Comparison of ENCODE assay signal across 3 cellular contexts in genomic region chr12:90915353-90915752, GRCh38.
TF ChIP-seq lines count a peak whose summit lies in the region.

No MANE protein-coding gene starts in this region.

TF ChIP-seq in SK-N-SH, 30 proteins besides CTCF, POLR2A, EP300 and RAD21:
- TF ChIP-seq RXRA (IDR thresholded peaks at IDR 0.05; ENCODE audit: borderline replicate concordance, low read depth): no peak
- TF ChIP-seq FOSL2 (IDR thresholded peaks at IDR 0.05; ENCODE audit: borderline replicate concordance, low read depth): no peak
- no peak for TF ChIP-seq SIN3A (IDR thresholded peaks at IDR 0.05; ENCODE audit: borderline replicate concordance, low read depth, low read length)
- no peak for TF ChIP-seq USF1 (IDR thresholded peaks at IDR 0.05; ENCODE audit: borderline replicate concordance, low read depth)
- no peak for TF ChIP-seq REST (IDR thresholded peaks at IDR 0.05; ENCODE audit: low read depth, low read length)
- no peak for TF ChIP-seq POLR2AphosphoS5 (IDR thresholded peaks at IDR 0.05; ENCODE audit: low read depth, low read length)

TF ChIP-seq in SK-N-SH treated with all-trans-retinoic acid at 6 μM for 48 hours, 23 proteins besides CTCF, POLR2A, EP300 and RAD21:
- TF ChIP-seq ZNF8 (CRISPR knock-in tag; IDR thresholded peaks at IDR 0.05) (no peak), ZNF70 (CRISPR knock-in tag; IDR thresholded peaks at IDR 0.05) (no peak)
TF ChIP-seq in SK-N-SH treated with all-trans-retinoic acid at 6 μM for 48 hours: peak in this region for 0.

TF ChIP-seq in GM12878, 131 proteins besides CTCF, POLR2A, EP300 and RAD21:
- TF ChIP-seq NR2F1 (conservative IDR thresholded peaks at IDR 0.05) (peak; percentile 90), HDGF (IDR thresholded peaks at IDR 0.05) (no peak)
